Comparison of ENCODE assay signal across 2 cellular contexts in the genomic region with DNA sequence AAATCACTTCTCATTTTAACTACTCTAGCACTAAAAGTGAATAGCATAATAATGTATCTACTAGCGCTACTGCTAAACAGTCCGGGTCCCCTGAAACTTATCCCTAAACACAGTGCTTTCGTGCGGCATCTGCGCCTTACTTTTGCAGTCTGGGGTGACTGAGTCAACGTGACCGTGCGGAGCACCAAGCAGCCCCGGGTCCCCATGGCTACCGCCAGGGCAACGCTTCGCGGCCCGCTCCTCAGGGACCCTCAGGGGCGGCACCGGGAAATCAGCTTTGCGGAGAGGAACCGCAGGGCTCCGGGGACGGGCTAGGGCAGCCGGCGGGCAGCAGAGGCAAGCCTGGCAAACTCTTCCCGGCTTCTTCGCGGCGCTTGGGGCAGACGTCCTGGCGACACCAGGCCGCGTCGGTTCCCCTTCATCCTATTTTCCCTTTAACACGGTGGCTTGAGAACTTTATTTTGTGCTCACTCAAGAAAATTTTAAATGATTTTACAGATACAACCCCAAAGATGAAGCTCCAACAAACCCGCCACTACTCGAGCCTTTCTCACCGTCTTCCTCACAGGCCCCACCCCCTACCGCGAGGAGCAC.
TF ChIP-seq lines count a peak whose summit lies in the region.

No MANE protein-coding gene starts in this region.

TF ChIP-seq in Ishikawa, 13 proteins besides CTCF, POLR2A, EP300 and RAD21 (continued from another document):
- TF ChIP-seq, protein P1, sequence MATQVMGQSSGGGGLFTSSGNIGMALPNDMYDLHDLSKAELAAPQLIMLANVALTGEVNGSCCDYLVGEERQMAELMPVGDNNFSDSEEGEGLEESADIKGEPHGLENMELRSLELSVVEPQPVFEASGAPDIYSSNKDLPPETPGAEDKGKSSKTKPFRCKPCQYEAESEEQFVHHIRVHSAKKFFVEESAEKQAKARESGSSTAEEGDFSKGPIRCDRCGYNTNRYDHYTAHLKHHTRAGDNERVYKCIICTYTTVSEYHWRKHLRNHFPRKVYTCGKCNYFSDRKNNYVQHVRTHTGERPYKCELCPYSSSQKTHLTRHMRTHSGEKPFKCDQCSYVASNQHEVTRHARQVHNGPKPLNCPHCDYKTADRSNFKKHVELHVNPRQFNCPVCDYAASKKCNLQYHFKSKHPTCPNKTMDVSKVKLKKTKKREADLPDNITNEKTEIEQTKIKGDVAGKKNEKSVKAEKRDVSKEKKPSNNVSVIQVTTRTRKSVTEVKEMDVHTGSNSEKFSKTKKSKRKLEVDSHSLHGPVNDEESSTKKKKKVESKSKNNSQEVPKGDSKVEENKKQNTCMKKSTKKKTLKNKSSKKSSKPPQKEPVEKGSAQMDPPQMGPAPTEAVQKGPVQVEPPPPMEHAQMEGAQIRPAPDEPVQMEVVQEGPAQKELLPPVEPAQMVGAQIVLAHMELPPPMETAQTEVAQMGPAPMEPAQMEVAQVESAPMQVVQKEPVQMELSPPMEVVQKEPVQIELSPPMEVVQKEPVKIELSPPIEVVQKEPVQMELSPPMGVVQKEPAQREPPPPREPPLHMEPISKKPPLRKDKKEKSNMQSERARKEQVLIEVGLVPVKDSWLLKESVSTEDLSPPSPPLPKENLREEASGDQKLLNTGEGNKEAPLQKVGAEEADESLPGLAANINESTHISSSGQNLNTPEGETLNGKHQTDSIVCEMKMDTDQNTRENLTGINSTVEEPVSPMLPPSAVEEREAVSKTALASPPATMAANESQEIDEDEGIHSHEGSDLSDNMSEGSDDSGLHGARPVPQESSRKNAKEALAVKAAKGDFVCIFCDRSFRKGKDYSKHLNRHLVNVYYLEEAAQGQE (IDR thresholded peaks at IDR 0.05; ENCODE audit: low read depth), result no peak
- peak; percentile 15; the same call in 1 of the 2 replicates for TF ChIP-seq ZBTB7A (IDR thresholded peaks at IDR 0.05; ENCODE audit: low read depth)
- TF ChIP-seq CREB1 (IDR thresholded peaks at IDR 0.05; ENCODE audit: low read depth), result no peak
- no peak for TF ChIP-seq EGR1 (IDR thresholded peaks at IDR 0.05)
TF ChIP-seq in Ishikawa: peak in this region for 1.

TF ChIP-seq in GM12878, 131 proteins besides CTCF, POLR2A, EP300 and RAD21 (continued from another document):
- no peak for TF ChIP-seq SREBF1 (IDR thresholded peaks at IDR 0.05; ENCODE audit: low read length)
- TF ChIP-seq BACH1 (IDR thresholded peaks at IDR 0.05; ENCODE audit: borderline replicate concordance), result peak; percentile 17; the same call in 1 of the 2 replicates
- no peak for TF ChIP-seq RCOR1 (conservative IDR thresholded peaks at IDR 0.05; ENCODE audit: low read depth, low read length)
- TF ChIP-seq E2F4 (IDR thresholded peaks at IDR 0.05; ENCODE audit: low read depth, low read length), result no peak
- TF ChIP-seq, protein P1 (IDR thresholded peaks at IDR 0.05; ENCODE audit: low read depth, low read length), result no peak
- TF ChIP-seq MLLT1 (IDR thresholded peaks at IDR 0.05), result peak; percentile 8; the same call in 1 of the 2 replicates
- no peak for TF ChIP-seq CHD4 (IDR thresholded peaks at IDR 0.05)
- TF ChIP-seq PKNOX1 (IDR thresholded peaks at IDR 0.05), result no peak
- no peak; the same call in 1 of the 2 replicates for TF ChIP-seq FOXM1 (IDR thresholded peaks at IDR 0.05; ENCODE audit: low read depth, low read length)
